19 cellular contexts compared by ENCODE assay signal in genomic region chr10:121418126-121418777, GRCh38.
DNase-seq lines count a peak whose midpoint lies in the region; ATAC-seq and TF ChIP-seq lines count a peak whose summit lies in the region.
"Had no signal": no experiment of that assay in that cellular context is flagged by ENCODE, and none has a peak within 500 bp of the region (broad histone marks: within the 10 kb centered on the region; RNA-seq: fewer than 3 reads in every experiment).

No MANE protein-coding gene starts in this region.

- H3K4me1 ChIP-seq in PC-3 (ENCODE audit: insufficient read depth, low read length) (no peaks in the 10 kb centered on the region), muscle layer of colon (ENCODE audit: insufficient read depth, low read length) (peaks cover 9% of the 10 kb centered on the region)
- H3K4me1 ChIP-seq in CD4-positive, alpha-beta memory T cell (ENCODE audit: insufficient read depth, low read length) = no peaks in the 10 kb centered on the region
- H3K4me1 ChIP-seq: tibial nerve had no signal

- no peaks in the 10 kb centered on the region for H3K27me3 Mint-ChIP-seq in CD4-positive, alpha-beta memory T cell
- H3K27me3 Mint-ChIP-seq: activated CD4-positive, alpha-beta T cell treated with anti-CD3 and anti-CD28 coated beads, Interleukin-2, amount 10 ng/mL, durations not matched to agents 7 days and 5 days; CD4-positive, CD25-positive, alpha-beta regulatory T cell had no signal

- ATAC-seq in PC-3 = no peak
- ATAC-seq: right cardiac atrium had no signal

- H2AFZ ChIP-seq in PC-3 (ENCODE audit: low read length) = no peak overlapping the region

- H3K4me3 Mint-ChIP-seq in CD4-positive, alpha-beta memory T cell = no peak overlapping the region
- H3K4me3 Mint-ChIP-seq: activated CD4-positive, alpha-beta T cell treated with anti-CD3 and anti-CD28 coated beads, Interleukin-2, amount 10 ng/mL, durations not matched to agents 7 days and 5 days; CD4-positive, CD25-positive, alpha-beta regulatory T cell had no signal

- peaks cover 0 to 3% (median 0%) of the 10 kb centered on the region in 8 donors for H3K9me3 Mint-ChIP-seq in CD4-positive, alpha-beta memory T cell
- H3K9me3 Mint-ChIP-seq: activated CD4-positive, alpha-beta T cell treated with anti-CD3 and anti-CD28 coated beads, Interleukin-2, amount 10 ng/mL, durations not matched to agents 7 days and 5 days had no signal

- DNase-seq in Daoy (ENCODE audit: low read depth) = peak; percentile 19
- peak; percentile 6 for DNase-seq in PC-3
- DNase-seq in epithelial cell of esophagus (ENCODE audit: low read depth) = peak; percentile 94
- DNase-seq in CD4-positive, alpha-beta memory T cell = no peak
- DNase-seq in amygdala (lab: John Stamatoyannopoulos, UW) = no peak
- DNase-seq in HT-29 (ENCODE audit: low spot score) = no peak
- no peak for DNase-seq in T-helper 9 cell
- DNase-seq: activated CD4-positive, alpha-beta T cell treated with anti-CD3 and anti-CD28 coated beads, Interleukin-2, amount 10 ng/mL, durations not matched to agents 7 days and 5 days; activated gamma-delta T cell treated with Interleukin-2 at 50 U/mL for 16 hours; amniotic stem cell; CD4-positive, CD25-positive, alpha-beta regulatory T cell; KBM-7; left ventricle myocardium inferior; right cardiac atrium; stimulated activated naive CD4-positive, alpha-beta T cell had no signal

- no peaks in the 10 kb centered on the region for H3F3A ChIP-seq in PC-3 (ENCODE audit: low read length, unreplicated experiment)

- H3K27me3 ChIP-seq in PC-3 (ENCODE audit: low read length) (peaks cover 16% of the 10 kb centered on the region), muscle layer of colon (ENCODE audit: control insufficient read depth in 1 of 2, insufficient read depth in 2 of 2, low read length in 2 of 2) (no peaks in the 10 kb centered on the region)
- no peaks in the 10 kb centered on the region for H3K27me3 ChIP-seq in CD4-positive, alpha-beta memory T cell (ENCODE audit: insufficient read depth, low read length)
- H3K27me3 ChIP-seq: neutrophil, tibial nerve had no signal

- H3K36me3 Mint-ChIP-seq in CD4-positive, alpha-beta memory T cell = no peaks in the 10 kb centered on the region
- H3K36me3 Mint-ChIP-seq: CD4-positive, CD25-positive, alpha-beta regulatory T cell had no signal

- intact Hi-C loops in PC-3 (cut with micrococcal nuclease) = no loop called here
- intact Hi-C loops in CD4-positive, alpha-beta memory T cell (cut with micrococcal nuclease) = no loop called here

- H3K36me3 ChIP-seq in PC-3 (ENCODE audit: low read depth, low read length) (no peaks in the 10 kb centered on the region), muscle layer of colon (ENCODE audit: insufficient read depth, low read length) (no peaks in the 10 kb centered on the region)
- no peaks in the 10 kb centered on the region for H3K36me3 ChIP-seq in CD4-positive, alpha-beta memory T cell (ENCODE audit: insufficient read depth, low read length)
- H3K36me3 ChIP-seq: left ventricle myocardium inferior, neutrophil, tibial nerve had no signal

- TF ChIP-seq CTCF in PC-3 (conservative IDR thresholded peaks at IDR 0.05; ENCODE audit: low read depth, low read length) = no peak
- no peak for TF ChIP-seq CTCF in epithelial cell of esophagus (IDR thresholded peaks at IDR 0.05; ENCODE audit: insufficient read depth, low read depth, low read length, missing control alignments)

- no peaks in the 10 kb centered on the region for H3K4me1 Mint-ChIP-seq in CD4-positive, alpha-beta memory T cell
- H3K4me1 Mint-ChIP-seq: activated CD4-positive, alpha-beta T cell treated with anti-CD3 and anti-CD28 coated beads, Interleukin-2, amount 10 ng/mL, durations not matched to agents 7 days and 5 days; CD4-positive, CD25-positive, alpha-beta regulatory T cell had no signal

- no peaks in the 10 kb centered on the region for H4K20me1 ChIP-seq in PC-3 (ENCODE audit: low read length)

- BruUV-seq in PC-3 (replicated peaks; lab: Mats Ljungman, UMichigan) = no TSS peak

- H3K4me2 ChIP-seq in PC-3 (ENCODE audit: low read length) = no peak overlapping the region

- POLR2A ChIA-PET in PC-3 (lab: Charles Lee; ENCODE audit: unreplicated experiment) = no interaction called here
- POLR2A ChIA-PET in CD4-positive, alpha-beta memory T cell (lab: Charles Lee; ENCODE audit: partially characterized antibody) = no interaction called here

- H3K4me3 ChIP-seq in PC-3 (ENCODE audit: low read length) = no peak overlapping the region
- no peak overlapping the region for H3K4me3 ChIP-seq in epithelial cell of esophagus (ENCODE audit: low read length)
- H3K4me3 ChIP-seq in muscle layer of colon (ENCODE audit: low read depth in 1 of 2, low read length in 2 of 2) = no peak overlapping the region
- no peak overlapping the region for H3K4me3 ChIP-seq in CD4-positive, alpha-beta memory T cell (ENCODE audit: low read length in 2 of 2)
- H3K4me3 ChIP-seq: left ventricle myocardium inferior, tibial nerve had no signal

- no peak overlapping the region for H3K27ac Mint-ChIP-seq in CD4-positive, alpha-beta memory T cell
- H3K27ac Mint-ChIP-seq: activated CD4-positive, alpha-beta T cell treated with anti-CD3 and anti-CD28 coated beads, Interleukin-2, amount 10 ng/mL, durations not matched to agents 7 days and 5 days; CD4-positive, CD25-positive, alpha-beta regulatory T cell had no signal

- no peaks in the 10 kb centered on the region for H3K9me2 ChIP-seq in PC-3 (replicated peaks; ENCODE audit: low read length)

- H3K9me3 ChIP-seq in PC-3 (ENCODE audit: low read length) = no peaks in the 10 kb centered on the region
- no peaks in the 10 kb centered on the region for H3K9me3 ChIP-seq in muscle layer of colon (ENCODE audit: low read length)
- no peaks in the 10 kb centered on the region for H3K9me3 ChIP-seq in CD4-positive, alpha-beta memory T cell (ENCODE audit: control insufficient read depth in 1 of 2, low read length in 2 of 2)
- H3K9me3 ChIP-seq: left ventricle myocardium inferior, neutrophil had no signal

- CTCF ChIA-PET in PC-3 (lab: Charles Lee) = no interaction called here
- CTCF ChIA-PET in CD4-positive, alpha-beta memory T cell (lab: Charles Lee; ENCODE audit: partially characterized antibody) = no interaction called here

- H3K9ac ChIP-seq in PC-3 (ENCODE audit: low read length) (no peak overlapping the region), muscle layer of colon (ENCODE audit: low read length) (no peak overlapping the region)

- H3K27ac ChIP-seq in PC-3 (ENCODE audit: low read length) (no peak overlapping the region), muscle layer of colon (ENCODE audit: low read depth, low read length) (peak overlapping the region; percentile 37)
- no peak overlapping the region for H3K27ac ChIP-seq in CD4-positive, alpha-beta memory T cell (ENCODE audit: low read depth, low read length)
- H3K27ac ChIP-seq: HL-60, left ventricle myocardium inferior, neutrophil, tibial nerve had no signal

- no peaks in the 10 kb centered on the region for H3K79me2 ChIP-seq in PC-3 (ENCODE audit: low read length)

Comparison
In these comparisons a context has a peak if more than half of its experiments do, and no peak if none do; other contexts are left out.
1. DNase-seq: peak in Daoy (single experiment), PC-3 (single experiment) and epithelial cell of esophagus (single experiment); none in CD4-positive, alpha-beta memory T cell (0 of 5), amygdala (0 of 56), HT-29 (single experiment) and T-helper 9 cell (single experiment).